Comparison of ENCODE assay signal across 8 cellular contexts in the genomic region with DNA sequence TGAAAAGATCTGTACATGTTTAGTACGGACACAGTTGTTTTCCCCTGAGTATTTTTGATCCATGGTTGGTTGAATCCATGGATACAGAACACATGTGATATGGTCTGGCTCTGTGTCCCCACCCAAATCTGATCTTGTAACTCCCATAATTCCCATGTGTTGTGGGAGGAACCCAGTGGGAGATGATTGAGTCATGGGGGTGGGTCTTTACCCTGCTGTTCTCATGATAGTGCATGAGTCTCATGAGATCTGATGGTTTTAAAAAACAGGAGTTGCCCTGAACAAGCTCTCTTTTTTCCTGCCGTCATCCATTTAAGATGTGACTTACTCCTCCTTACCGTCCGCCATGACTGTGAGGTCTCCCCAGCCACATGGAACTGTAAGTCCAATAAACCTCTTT.
"Had no signal": no experiment of that assay in that cellular context is flagged by ENCODE, and none has a peak within 500 bp of the region (broad histone marks: within the 10 kb centered on the region; RNA-seq: fewer than 3 reads in every experiment).

No MANE protein-coding gene starts in this region.

- ATAC-seq: HepG2 had no signal

- H3K9ac ChIP-seq: KMS-11 had no signal

- H3K4me3 Mint-ChIP-seq: IgD-negative memory B cell had no signal

- FAIRE-seq: HepG2, HTR-8/SVneo had no signal

- H3K27me3 Mint-ChIP-seq: IgD-negative memory B cell had no signal

- H3K9me3 Mint-ChIP-seq: IgD-negative memory B cell had no signal

- H3K27ac ChIP-seq: HL-60, KMS-11 had no signal

- H3K4me2 ChIP-seq: KMS-11 had no signal

- H3K27ac Mint-ChIP-seq: IgD-negative memory B cell had no signal

- DNase-seq: IMR-90, KBM-7, KG1 had no signal
